1 cellular context compared by ENCODE assay signal in the genomic region with DNA sequence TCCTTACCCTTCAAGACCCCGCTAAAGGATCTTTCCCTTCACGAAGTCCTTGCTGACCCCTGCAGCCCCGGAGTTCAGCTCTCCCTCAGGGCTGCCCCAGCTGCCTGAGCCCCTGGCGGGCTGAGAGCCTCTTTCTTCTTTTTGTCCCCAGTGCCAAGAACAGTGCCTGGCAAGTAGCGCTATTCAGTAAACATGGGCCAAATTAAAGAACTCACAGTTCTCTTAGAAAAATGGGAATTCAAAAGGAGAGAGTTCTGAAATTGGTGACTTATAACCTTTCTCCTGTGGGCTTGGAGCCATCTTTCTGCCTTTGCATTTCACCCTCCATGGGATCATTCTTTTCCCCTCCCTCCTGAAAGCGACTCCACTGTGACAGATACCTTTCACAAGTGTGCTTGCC.
TF ChIP-seq lines count a peak whose summit lies in the region.

No MANE protein-coding gene starts in this region.

TF ChIP-seq in HepG2, 621 proteins besides CTCF, POLR2A, EP300 and RAD21:
- TF ChIP-seq TAF15 (IDR thresholded peaks at IDR 0.05; ENCODE audit: low read depth, low read length, poor library complexity, severe bottlenecking) (no peak), SP4 (CRISPR knock-in tag; IDR thresholded peaks at IDR 0.05) (0 out of 2 replicates have a peak, but pooled peaks have one; percentile 15), ZNF10 (CRISPR knock-in tag; IDR thresholded peaks at IDR 0.05; ENCODE audit: borderline replicate concordance, low read depth) (0 out of 2 replicates have a peak, but pooled peaks have one; percentile 26), ERF (CRISPR knock-in tag; IDR thresholded peaks at IDR 0.05) (0 out of 2 replicates have a peak, but pooled peaks have one; percentile 5), AHDC1 (CRISPR knock-in tag; IDR thresholded peaks at IDR 0.05; ENCODE audit: borderline replicate concordance) (no peak), LCORL (IDR thresholded peaks at IDR 0.05) (no peak), LCORL (CRISPR knock-in tag; IDR thresholded peaks at IDR 0.05) (0 out of 2 replicates have a peak, but pooled peaks have one; percentile 35), ZNF263 (CRISPR knock-in tag; IDR thresholded peaks at IDR 0.05) (0 out of 2 replicates have a peak, but pooled peaks have one; percentile 18), BATF2 (CRISPR knock-in tag; IDR thresholded peaks at IDR 0.05) (no peak), ZNF501 (CRISPR knock-in tag; IDR thresholded peaks at IDR 0.05) (0 out of 2 replicates have a peak, but pooled peaks have one; percentile 35)
- TF ChIP-seq, protein P1, sequence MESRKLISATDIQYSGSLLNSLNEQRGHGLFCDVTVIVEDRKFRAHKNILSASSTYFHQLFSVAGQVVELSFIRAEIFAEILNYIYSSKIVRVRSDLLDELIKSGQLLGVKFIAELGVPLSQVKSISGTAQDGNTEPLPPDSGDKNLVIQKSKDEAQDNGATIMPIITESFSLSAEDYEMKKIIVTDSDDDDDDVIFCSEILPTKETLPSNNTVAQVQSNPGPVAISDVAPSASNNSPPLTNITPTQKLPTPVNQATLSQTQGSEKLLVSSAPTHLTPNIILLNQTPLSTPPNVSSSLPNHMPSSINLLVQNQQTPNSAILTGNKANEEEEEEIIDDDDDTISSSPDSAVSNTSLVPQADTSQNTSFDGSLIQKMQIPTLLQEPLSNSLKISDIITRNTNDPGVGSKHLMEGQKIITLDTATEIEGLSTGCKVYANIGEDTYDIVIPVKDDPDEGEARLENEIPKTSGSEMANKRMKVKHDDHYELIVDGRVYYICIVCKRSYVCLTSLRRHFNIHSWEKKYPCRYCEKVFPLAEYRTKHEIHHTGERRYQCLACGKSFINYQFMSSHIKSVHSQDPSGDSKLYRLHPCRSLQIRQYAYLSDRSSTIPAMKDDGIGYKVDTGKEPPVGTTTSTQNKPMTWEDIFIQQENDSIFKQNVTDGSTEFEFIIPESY (CRISPR knock-in tag; IDR thresholded peaks at IDR 0.05) = peak; percentile 78; the same call in 1 of the 2 replicates
